Comparison of ENCODE assay signal across 1 cellular context in the genomic region with DNA sequence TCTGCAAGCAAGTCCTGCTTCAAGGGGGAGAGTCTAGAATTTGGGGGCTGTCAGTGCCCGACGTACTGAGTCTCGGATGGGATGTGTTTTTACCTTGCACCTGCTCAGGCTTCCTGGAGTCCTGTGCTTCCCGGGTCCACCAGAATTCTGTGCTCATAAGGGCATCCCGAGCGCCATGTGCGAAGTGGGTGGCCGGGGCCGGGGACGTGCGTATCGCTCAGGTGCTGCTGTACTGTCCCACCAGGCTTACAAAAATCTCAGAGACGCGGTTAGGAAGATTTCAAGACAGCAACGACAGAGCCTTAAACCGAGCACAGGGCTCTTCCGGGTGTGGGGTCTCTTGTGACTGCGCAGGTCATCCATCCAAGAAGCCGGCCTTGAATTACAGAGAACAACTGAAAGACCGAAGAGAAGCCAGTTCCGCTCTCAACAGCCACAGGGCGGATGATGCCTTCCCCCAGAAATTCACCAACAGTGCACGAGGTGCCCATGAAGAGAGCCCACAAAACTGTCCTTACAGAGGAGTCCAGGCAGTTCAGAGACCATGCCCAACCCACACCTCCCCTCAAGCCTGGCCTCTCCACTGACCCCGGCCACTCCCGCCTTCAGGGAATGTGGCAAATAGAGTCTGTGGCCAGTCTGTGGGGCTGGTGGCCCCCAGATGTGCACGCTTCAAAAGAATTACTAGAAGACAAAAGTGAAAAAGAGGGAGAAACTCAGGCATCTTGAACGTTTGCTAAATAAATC.
TF ChIP-seq lines count a peak whose summit lies in the region.

No MANE protein-coding gene starts in this region.

TF ChIP-seq in H1, 55 proteins besides CTCF, POLR2A, EP300 and RAD21:
- TF ChIP-seq RBBP5 (IDR thresholded peaks at IDR 0.05; ENCODE audit: borderline replicate concordance, low read depth, low read length) (no peak), GABPA (IDR thresholded peaks at IDR 0.05; ENCODE audit: borderline replicate concordance, insufficient read depth, low read length) (no peak), NANOG (IDR thresholded peaks at IDR 0.05; ENCODE audit: insufficient read depth, low read depth, low read length, poor library complexity, severe bottlenecking) (no peak), TBP (IDR thresholded peaks at IDR 0.05; ENCODE audit: low read depth, low read length) (no peak), RNF2 (IDR thresholded peaks at IDR 0.05; ENCODE audit: borderline replicate concordance, low read depth, low read length, missing control alignments, poor library complexity, severe bottlenecking) (no peak), TAF7 (optimal IDR thresholded peaks at IDR 0.05; ENCODE audit: borderline replicate concordance, low read depth, low read length) (no peak)
